ENCODE assay signal across 12 cellular contexts in the genomic region with DNA sequence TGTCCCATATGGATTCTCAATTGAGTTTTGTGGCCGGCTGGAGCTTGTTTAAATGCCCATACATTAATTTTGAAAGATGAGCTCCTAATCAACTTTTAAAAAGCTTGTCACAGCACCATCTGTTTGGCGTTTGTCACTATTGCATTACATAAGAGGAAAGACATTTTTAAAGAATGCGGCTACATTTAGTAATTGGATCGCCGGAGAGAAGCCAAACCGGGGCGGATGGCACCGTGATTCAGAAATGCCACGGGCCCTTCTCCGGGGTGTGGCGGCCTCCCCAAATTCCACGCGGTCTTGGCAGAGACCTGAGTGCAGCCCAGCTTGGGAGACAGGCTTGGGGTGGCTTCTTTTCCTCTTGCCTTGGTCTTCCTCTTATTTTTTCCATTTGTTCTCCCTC.
A peak's percentile ranks its signal among the peaks of the same experiment; 100 is the strongest.
DNase-seq lines count a peak whose midpoint lies in the region; ATAC-seq and TF ChIP-seq lines count a peak whose summit lies in the region.
"Had no signal": no experiment of that assay in that cellular context is flagged by ENCODE, and none has a peak within 500 bp of the region (broad histone marks: within the 10 kb centered on the region; RNA-seq: fewer than 3 reads in every experiment).

No MANE protein-coding gene starts in this region.

- H3K4me3 ChIP-seq in SJSA1 = no peak overlapping the region
- H3K4me3 ChIP-seq in sigmoid colon = no peak overlapping the region
- H3K4me3 ChIP-seq in CD8-positive, alpha-beta memory T cell (ENCODE audit: low read length) = no peak overlapping the region
- H3K4me3 ChIP-seq: neural progenitor cell had no signal

- CTCF ChIA-PET in CD8-positive, alpha-beta memory T cell (lab: Charles Lee) = interaction anchor here (1.0 kb wide), 1 partner anchor 11 kb away, joined by 4 read pairs; no protein-coding TSS in a partner anchor

- H3K4me3 Mint-ChIP-seq in stimulated activated naive CD8-positive, alpha-beta T cell treated with anti-CD3 and anti-CD28 coated beads, Interleukin-15, amount 100 ng/mL, for 72 hours = no peak overlapping the region
- no peak overlapping the region for H3K4me3 Mint-ChIP-seq in CD8-positive, alpha-beta memory T cell
- H3K4me3 Mint-ChIP-seq: neural progenitor cell had no signal

- no peaks in the 10 kb centered on the region for H3K9me3 ChIP-seq in SJSA1 (replicated peaks)
- H3K9me3 ChIP-seq in sigmoid colon = no peaks in the 10 kb centered on the region
- H3K9me3 ChIP-seq in CD8-positive, alpha-beta memory T cell (ENCODE audit: low read length) = no peaks in the 10 kb centered on the region

- 69 to 71% methylated on average over 13 of the region's 13 CpGs for WGBS in sigmoid colon, 2 donors

- H3K4me1 Mint-ChIP-seq in stimulated activated naive CD8-positive, alpha-beta T cell treated with anti-CD3 and anti-CD28 coated beads, Interleukin-15, amount 100 ng/mL, for 72 hours = peaks cover 8% of the 10 kb centered on the region
- H3K4me1 Mint-ChIP-seq in CD8-positive, alpha-beta memory T cell = peaks cover 0 to 6% (median 2%) of the 10 kb centered on the region in 3 donors

- H3K36me3 Mint-ChIP-seq in CD8-positive, alpha-beta memory T cell = no peaks in the 10 kb centered on the region
- H3K36me3 Mint-ChIP-seq: neural progenitor cell had no signal

- H3K27ac ChIP-seq in SJSA1 (peak overlapping the region; percentile 98), sigmoid colon (peak overlapping the region; percentile 74 to 89 (median 80))
- no peak overlapping the region for H3K27ac ChIP-seq in CD8-positive, alpha-beta memory T cell (ENCODE audit: low read depth, low read length)
- H3K27ac ChIP-seq: neural progenitor cell had no signal

- ATAC-seq in stimulated activated naive CD8-positive, alpha-beta T cell treated with anti-CD3 and anti-CD28 coated beads, Interleukin-15, amount 100 ng/mL, for 72 hours = no peak

- peaks cover 24% of the 10 kb centered on the region for H3K27me3 Mint-ChIP-seq in stimulated activated naive CD8-positive, alpha-beta T cell treated with anti-CD3 and anti-CD28 coated beads, Interleukin-15, amount 100 ng/mL, for 72 hours
- peaks cover 14 to 16% of the 10 kb centered on the region in 2 donors for H3K27me3 Mint-ChIP-seq in CD8-positive, alpha-beta memory T cell

- no peak for TF ChIP-seq CTCF in sigmoid colon (IDR thresholded peaks at IDR 0.05)

- TF ChIP-seq POLR2A in sigmoid colon (IDR thresholded peaks at IDR 0.05) = no peak

- H3K36me3 ChIP-seq in SJSA1 (no peaks in the 10 kb centered on the region), sigmoid colon (no peaks in the 10 kb centered on the region)
- H3K36me3 ChIP-seq in CD8-positive, alpha-beta memory T cell (ENCODE audit: insufficient read depth, low read length) = no peaks in the 10 kb centered on the region
- H3K36me3 ChIP-seq: neural progenitor cell had no signal

- DNase-seq in GM04503 (ENCODE audit: low read depth) = peak; percentile 75
- peak; percentile 86 for DNase-seq in SJSA1 (ENCODE audit: low read depth in 1 of 2, low spot score in 2 of 2)
- peak; percentile 79 for DNase-seq in fibroblast of peridontal ligament (ENCODE audit: extremely low read depth)
- peak; percentile 75 for DNase-seq in sigmoid colon
- DNase-seq in activated CD8-positive, alpha-beta memory T cell treated with anti-CD3 and anti-CD28 coated beads, Interleukin-2, amount 50 U/mL, for 48 hours = no peak
- DNase-seq in stimulated activated naive CD8-positive, alpha-beta T cell treated with anti-CD3 and anti-CD28 coated beads, Interleukin-15, amount 100 ng/mL, for 72 hours = no peak
- DNase-seq in iPS-NIHi11 (ENCODE audit: low spot score) = no peak
- no peak for DNase-seq in CD8-positive, alpha-beta memory T cell
- DNase-seq: DND-41, erythroblast, OCI-M1 had no signal

- TF ChIP-seq EP300 in sigmoid colon (IDR thresholded peaks at IDR 0.05) = no peak

- H3K9me3 Mint-ChIP-seq in stimulated activated naive CD8-positive, alpha-beta T cell treated with anti-CD3 and anti-CD28 coated beads, Interleukin-15, amount 100 ng/mL, for 72 hours = no peaks in the 10 kb centered on the region
- no peaks in the 10 kb centered on the region for H3K9me3 Mint-ChIP-seq in CD8-positive, alpha-beta memory T cell
- H3K9me3 Mint-ChIP-seq: neural progenitor cell had no signal

- H3K27me3 ChIP-seq in SJSA1 (replicated peaks) (no peaks in the 10 kb centered on the region), sigmoid colon (no peaks in the 10 kb centered on the region)
- no peaks in the 10 kb centered on the region for H3K27me3 ChIP-seq in CD8-positive, alpha-beta memory T cell (ENCODE audit: insufficient read depth, low read length, poor library complexity, severe bottlenecking)
- H3K27me3 ChIP-seq: neural progenitor cell had no signal

- H3K4me1 ChIP-seq in SJSA1 (replicated peaks) (peaks cover 21% of the 10 kb centered on the region), sigmoid colon (peaks cover 0 to 57% (median 43%) of the 10 kb centered on the region in 4 donors)
- no peaks in the 10 kb centered on the region for H3K4me1 ChIP-seq in CD8-positive, alpha-beta memory T cell (ENCODE audit: insufficient read depth, low read length)
- H3K4me1 ChIP-seq: neural progenitor cell had no signal

- no peak overlapping the region for H3K27ac Mint-ChIP-seq in stimulated activated naive CD8-positive, alpha-beta T cell treated with anti-CD3 and anti-CD28 coated beads, Interleukin-15, amount 100 ng/mL, for 72 hours
- no peak overlapping the region for H3K27ac Mint-ChIP-seq in CD8-positive, alpha-beta memory T cell
- H3K27ac Mint-ChIP-seq: neural progenitor cell had no signal

- POLR2A ChIA-PET in CD8-positive, alpha-beta memory T cell (lab: Charles Lee) = no interaction called here

- intact Hi-C loops in sigmoid colon (cut with DNase I) = no loop called here

Comparison
In these comparisons a context has a peak if more than half of its experiments do, and no peak if none do; other contexts are left out.
1. DNase-seq: peak in GM04503 (single experiment), SJSA1 (2 of 2), fibroblast of peridontal ligament (single experiment) and sigmoid colon (single experiment); none in activated CD8-positive, alpha-beta memory T cell treated with anti-CD3 and anti-CD28 coated beads, Interleukin-2, amount 50 U/mL, for 48 hours (single experiment), stimulated activated naive CD8-positive, alpha-beta T cell treated with anti-CD3 and anti-CD28 coated beads, Interleukin-15, amount 100 ng/mL, for 72 hours (0 of 2), iPS-NIHi11 (single experiment) and CD8-positive, alpha-beta memory T cell (0 of 5).